ENCODE assay signal across 20 cellular contexts in genomic region chr1:107950434-107950833, GRCh38. TPM values are rescaled to one million over a fixed set of nuclear protein-coding genes. Genes with fewer than 3 reads are reported as not detected.
DNase-seq lines count a peak whose midpoint lies in the region; ATAC-seq and TF ChIP-seq lines count a peak whose summit lies in the region.
"Had no signal": no experiment of that assay in that cellular context is flagged by ENCODE, and none has a peak within 500 bp of the region (broad histone marks: within the 10 kb centered on the region; RNA-seq: fewer than 3 reads in every experiment).

No MANE protein-coding gene starts in this region.

- no peaks in the 10 kb centered on the region for H3K79me2 ChIP-seq in OCI-LY3 (ENCODE audit: low read length)

- H3K36me3 Mint-ChIP-seq in CD8-positive, alpha-beta T cell, result no peaks in the 10 kb centered on the region

- H3K27ac ChIP-seq in CD8-positive, alpha-beta T cell (ENCODE audit: low read depth, low read length), result no peak overlapping the region
- H3K27ac ChIP-seq in OCI-LY3 (ENCODE audit: low read length) (no peak overlapping the region), SJCRH30 (no peak overlapping the region)
- H3K27ac ChIP-seq: lower lobe of right lung, testis had no signal

- peak overlapping the region; percentile 74 for H3K4me2 ChIP-seq in OCI-LY3 (ENCODE audit: low read length)

- peak overlapping the region; percentile 11 for H3K27ac Mint-ChIP-seq in CD8-positive, alpha-beta T cell
- H3K27ac Mint-ChIP-seq: progenitor cell of endocrine pancreas had no signal

- H3K9ac ChIP-seq in OCI-LY3 (ENCODE audit: low read length), result no peak overlapping the region

- peaks cover 54% of the 10 kb centered on the region for H3K4me1 Mint-ChIP-seq in CD8-positive, alpha-beta T cell (ENCODE audit: low read depth)

- intact Hi-C loops in CD8-positive, alpha-beta T cell (cut with DNase I, micrococcal nuclease), result no loop called here

- no peaks in the 10 kb centered on the region for H3K27me3 ChIP-seq in CD8-positive, alpha-beta T cell (ENCODE audit: insufficient read depth, low read length)
- 0 out of 2 replicates have a peak, but pooled peaks cover 12% of the 10 kb centered on the region for H3K27me3 ChIP-seq in OCI-LY3 (ENCODE audit: low read depth, low read length)
- H3K27me3 ChIP-seq in SJCRH30, result no peaks in the 10 kb centered on the region
- H3K27me3 ChIP-seq: testis had no signal

- no peak overlapping the region for H3K4me3 Mint-ChIP-seq in CD8-positive, alpha-beta T cell

- POLR2A ChIA-PET in CD8-positive, alpha-beta T cell (lab: Charles Lee), result no interaction called here

- no peaks in the 10 kb centered on the region for H3K36me3 ChIP-seq in CD8-positive, alpha-beta T cell (ENCODE audit: insufficient read depth, low read length)
- H3K36me3 ChIP-seq in OCI-LY3 (replicated peaks; ENCODE audit: low read depth, low read length), result no peaks in the 10 kb centered on the region
- no peaks in the 10 kb centered on the region for H3K36me3 ChIP-seq in SJCRH30
- H3K36me3 ChIP-seq: lower lobe of right lung had no signal

- H3K9me3 Mint-ChIP-seq in CD8-positive, alpha-beta T cell, result no peaks in the 10 kb centered on the region

- no peak for ATAC-seq in CD8-positive, alpha-beta T cell
- ATAC-seq in GM19397 (IDR thresholded peaks at IDR 0.05; ENCODE audit: unreplicated experiment), result peak; percentile 19
- ATAC-seq: lower lobe of right lung had no signal

- H3K27me3 Mint-ChIP-seq in CD8-positive, alpha-beta T cell (ENCODE audit: low read depth), result no peaks in the 10 kb centered on the region

- H3K4me1 ChIP-seq in CD8-positive, alpha-beta T cell (ENCODE audit: insufficient read depth, low read length), result peaks cover 15% of the 10 kb centered on the region
- H3K4me1 ChIP-seq in OCI-LY3 (ENCODE audit: low read length) (peaks cover 26% of the 10 kb centered on the region), SJCRH30 (peaks cover 31% of the 10 kb centered on the region)
- H3K4me1 ChIP-seq: testis had no signal

- TF ChIP-seq CTCF in CD8-positive, alpha-beta T cell (IDR thresholded peaks at IDR 0.05), result no peak
- no peak for TF ChIP-seq CTCF in OCI-LY3 (IDR thresholded peaks at IDR 0.05; ENCODE audit: low read depth, low read length)

- CTCF ChIA-PET in CD8-positive, alpha-beta T cell (lab: Charles Lee), result interaction anchor here (1.1 kb wide), 1 partner anchor 10 kb away, joined by 3 read pairs; no protein-coding TSS in a partner anchor

- no peak overlapping the region for H2AFZ ChIP-seq in OCI-LY3 (ENCODE audit: low read depth, low read length)

- H3K9me3 ChIP-seq in CD8-positive, alpha-beta T cell (ENCODE audit: low read length), result no peaks in the 10 kb centered on the region
- H3K9me3 ChIP-seq in OCI-LY3 (ENCODE audit: insufficient read depth, low read length), result no peaks in the 10 kb centered on the region
- H3K9me3 ChIP-seq in SJCRH30 (replicated peaks), result no peaks in the 10 kb centered on the region
- H3K9me3 ChIP-seq: lower lobe of right lung, testis had no signal

- no peaks in the 10 kb centered on the region for H4K20me1 ChIP-seq in OCI-LY3 (ENCODE audit: insufficient read depth, low read length)

- no peak for DNase-seq in CD8-positive, alpha-beta T cell
- DNase-seq in left kidney (ENCODE audit: low read depth, low spot score) (peak; percentile 20), NCI-H2196 treated with DMSO at 0.1 percent for 48 hours (lab: John Stamatoyannopoulos, UW; ENCODE audit: unreplicated experiment) (no peak), SJCRH30 (no peak), SW480 (ENCODE audit: low spot score) (no peak)
- no peak for DNase-seq in stimulated activated CD4-positive, alpha-beta T cell treated with anti-CD3 and anti-CD28 coated beads, Interleukin-12 subunit alpha, Interleukin-12 subunit beta, amount 100 ng/mL, for 4 hours
- DNase-seq: activated CD8-positive, alpha-beta memory T cell treated with anti-CD3 and anti-CD28 coated beads, Interleukin-2, amount 50 U/mL, for 4 hours; activated effector memory CD4-positive, alpha-beta T cell treated with Interleukin-2 at 50 U/mL for 16 hours; Calu3; central memory CD4-positive, alpha-beta T cell; effector CD8-positive, alpha-beta T cell; head of caudate nucleus; lower lobe of right lung; NCI-H146; small intestine; stimulated activated CD4-positive, alpha-beta T cell treated with anti-CD3 and anti-CD28 coated beads, Interleukin-4, amount 100 ng/mL, for 4 hours; testis had no signal

- no peak overlapping the region for H3K4me3 ChIP-seq in CD8-positive, alpha-beta T cell (ENCODE audit: low read depth, low read length)
- H3K4me3 ChIP-seq in OCI-LY3 (ENCODE audit: low read length) (no peak overlapping the region), SJCRH30 (no peak overlapping the region)
- H3K4me3 ChIP-seq: lower lobe of right lung, testis had no signal

RNA-seq across cellular contexts. Expression of gene VAV3, which starts 14.5 kb away (rescaled TPM):
- total RNA-seq in CD8-positive, alpha-beta T cell, result 10 to 100 TPM in 1 of 2 experiments, 1 to 10 TPM in 1; 9.7 to 11.4 TPM
- 26.7 and 35.5 TPM in 2 replicates for total RNA-seq in SJCRH30 (2014; rRNA removed; shearing (Covaris generic))
